In the genomic region with DNA sequence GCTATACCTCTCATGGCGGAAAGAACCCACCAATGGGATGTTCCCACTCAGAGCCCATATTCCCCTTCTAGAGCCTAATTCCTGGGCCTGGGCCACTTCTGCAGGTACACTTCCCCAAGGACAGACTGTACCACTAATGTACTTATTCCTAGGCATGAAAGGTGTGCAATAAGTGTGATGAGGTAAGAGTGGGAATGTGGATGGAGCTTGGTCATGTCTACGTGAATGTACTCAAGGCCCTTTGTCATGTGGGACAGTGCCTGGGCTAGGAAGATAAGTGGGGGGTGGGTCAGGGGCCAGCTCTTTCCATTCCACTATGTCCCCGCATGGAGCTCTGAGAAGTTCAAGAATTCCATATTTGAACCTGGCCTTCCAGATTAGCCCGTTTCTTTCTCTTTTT, we compare ENCODE assay signal across 23 cellular contexts.
A peak's percentile ranks its signal among the peaks of the same experiment; 100 is the strongest.
DNase-seq lines count a peak whose midpoint lies in the region; ATAC-seq, FAIRE-seq and TF ChIP-seq lines count a peak whose summit lies in the region.
"Had no signal": no experiment of that assay in that cellular context is flagged by ENCODE, and none has a peak within 500 bp of the region (broad histone marks: within the 10 kb centered on the region; RNA-seq: fewer than 3 reads in every experiment).

No MANE protein-coding gene starts in this region.

- peak; percentile 84 for FAIRE-seq in urothelium cell line (lab: Jason Lieb, UNC)
- FAIRE-seq: A204.1, GM12878, GM18507 had no signal

- no peak overlapping the region for H3K9ac ChIP-seq in mammary epithelial cell (ENCODE audit: insufficient read depth, low read length)
- H3K9ac ChIP-seq: BLaER1 treated with 17β-estradiol and CSF1 and Interleukin-3, amounts not matched to agents 10 nM and 100 nM; KMS-11 had no signal

- H4K20me1 ChIP-seq in mammary epithelial cell (ENCODE audit: insufficient read depth, low read length), result no peaks in the 10 kb centered on the region
- H4K20me1 ChIP-seq: BLaER1 treated with 17β-estradiol and CSF1 and Interleukin-3, amounts not matched to agents 10 nM and 100 nM had no signal

- H3K36me3 ChIP-seq in breast epithelium (no peaks in the 10 kb centered on the region), mammary epithelial cell (ENCODE audit: insufficient read depth, low read length) (no peaks in the 10 kb centered on the region), lower lobe of right lung (no peaks in the 10 kb centered on the region)
- H3K36me3 ChIP-seq: BLaER1 treated with 17β-estradiol and CSF1 and Interleukin-3, amounts not matched to agents 10 nM and 100 nM; MG63 had no signal

- POLR2A ChIA-PET in MCF 10A (lab: Yijun Ruan, JAX), result interaction anchor here (0.9 to 1.3 kb wide), 3 partner anchors 9 to 80 kb away, joined by 4 read pairs; no protein-coding TSS in a partner anchor

- H3K4me1 ChIP-seq in breast epithelium (no peaks in the 10 kb centered on the region), mammary epithelial cell (ENCODE audit: insufficient read depth, low read length) (peaks cover 9% of the 10 kb centered on the region), lower lobe of right lung (peaks cover 6% of the 10 kb centered on the region)

- H3K27me3 ChIP-seq in breast epithelium, result no peaks in the 10 kb centered on the region
- no peaks in the 10 kb centered on the region for H3K27me3 ChIP-seq in mammary epithelial cell (ENCODE audit: insufficient read depth, low read length)
- H3K27me3 ChIP-seq in lower lobe of right lung (ENCODE audit: low read depth), result no peaks in the 10 kb centered on the region
- H3K27me3 ChIP-seq: MG63 had no signal

- TF ChIP-seq POLR2A in breast epithelium (IDR thresholded peaks at IDR 0.05), result no peak

- dilution Hi-C loops in mammary epithelial cell (cut with HindIII; ENCODE audit: low sequenced_read_pairs), result no loop called here

- H3K4me3 Mint-ChIP-seq in MCF 10A (ENCODE audit: unreplicated experiment), result no peak overlapping the region
- H3K4me3 Mint-ChIP-seq: CD8-positive, alpha-beta memory T cell; GM23338 had no signal

- H3K27ac Mint-ChIP-seq in MCF 10A (ENCODE audit: low read depth, unreplicated experiment), result peak overlapping the region; percentile 39
- H3K27ac Mint-ChIP-seq: GM23338 had no signal

- H3K4me3 ChIP-seq in breast epithelium, result no peak overlapping the region
- no peak overlapping the region for H3K4me3 ChIP-seq in mammary epithelial cell (replicated peaks in 1 of 3; ENCODE audit: insufficient read depth in 1 of 3, low read depth in 2 of 3, low read length in 3 of 3)
- no peak overlapping the region for H3K4me3 ChIP-seq in lower lobe of right lung
- H3K4me3 ChIP-seq: BLaER1 treated with 17β-estradiol and CSF1 and Interleukin-3, amounts not matched to agents 10 nM and 100 nM; GM12878; GM23338; MG63 had no signal

- peak; percentile 78 for DNase-seq in MCF 10A (ENCODE audit: unreplicated experiment)
- DNase-seq in breast epithelium (ENCODE audit: low spot score in 2 of 2), result no peak
- peak; percentile 22 for DNase-seq in mammary epithelial cell
- no peak for DNase-seq in lower lobe of right lung
- DNase-seq in urothelium cell line (ENCODE audit: low spot score), result no peak
- no peak for DNase-seq in NCI-H1048 (lab: John Stamatoyannopoulos, UW)
- no peak for DNase-seq in kidney tubule cell (ENCODE audit: low spot score)
- DNase-seq in LoVo (ENCODE audit: low spot score), result no peak
- DNase-seq: CD8-positive, alpha-beta memory T cell; DMS79 treated with DMSO at 0.1 percent for 48 hours; GDM1; MG63; NCI-H1105; NCI-H1694; NCI-H226; NCI-H524 treated with DMSO at 0.1 percent for 48 hours; Right ventricle myocardium superior had no signal

- no peaks in the 10 kb centered on the region for H3K9me3 Mint-ChIP-seq in MCF 10A (ENCODE audit: unreplicated experiment)
- H3K9me3 Mint-ChIP-seq: CD8-positive, alpha-beta memory T cell; GM23338 had no signal

- peaks cover 30% of the 10 kb centered on the region for H3K4me1 Mint-ChIP-seq in MCF 10A (ENCODE audit: insufficient read depth, unreplicated experiment)
- H3K4me1 Mint-ChIP-seq: CD8-positive, alpha-beta memory T cell had no signal

- peak; percentile 66 to 74 for ATAC-seq in lower lobe of right lung
- ATAC-seq: GM12878, GM23338 had no signal

- H2AFZ ChIP-seq in mammary epithelial cell (ENCODE audit: low read depth, low read length), result no peak overlapping the region
- H2AFZ ChIP-seq: GM23338 had no signal

- intact Hi-C loops in MCF 10A (cut with micrococcal nuclease), result no loop called here
- intact Hi-C loops in breast epithelium (cut with DNase I; ENCODE audit: low total_unique reads), result no loop called here
- intact Hi-C loops in mammary epithelial cell (cut with micrococcal nuclease), result no loop called here
- intact Hi-C loops in lower lobe of right lung (cut with DNase I), result no loop called here

- no peak overlapping the region for H3K4me2 ChIP-seq in mammary epithelial cell (ENCODE audit: insufficient read depth, low read depth, low read length)
- H3K4me2 ChIP-seq: BLaER1 treated with 17β-estradiol and CSF1 and Interleukin-3, amounts not matched to agents 10 nM and 100 nM; GM23338; KMS-11 had no signal

- H3K27me3 Mint-ChIP-seq in MCF 10A (ENCODE audit: insufficient read depth, unreplicated experiment), result no peaks in the 10 kb centered on the region

- in situ Hi-C loops in mammary epithelial cell (cut with MboI; ENCODE audit: low sequenced_read_pairs in 2 of 2), result no loop called here

- H3K9me3 ChIP-seq in breast epithelium, result no peaks in the 10 kb centered on the region
- no peaks in the 10 kb centered on the region for H3K9me3 ChIP-seq in mammary epithelial cell (replicated peaks; ENCODE audit: insufficient read depth, low read length)
- no peaks in the 10 kb centered on the region for H3K9me3 ChIP-seq in lower lobe of right lung
- H3K9me3 ChIP-seq: BLaER1 treated with 17β-estradiol and CSF1 and Interleukin-3, amounts not matched to agents 10 nM and 100 nM; MG63 had no signal

- WGBS in mammary epithelial cell (ENCODE audit: low coverage, missing lambda C conversion rate), result 73% methylated on average over 4 of the region's 4 CpGs

- BruUV-seq in MCF 10A (replicated peaks; lab: Mats Ljungman, UMichigan), result no TSS peak
- BruUV-seq in mammary epithelial cell (replicated peaks; lab: Mats Ljungman, UMichigan), result no TSS peak

- TF ChIP-seq CTCF in MCF 10A (IDR thresholded peaks at IDR 0.05; ENCODE audit: unreplicated experiment), result no peak
- TF ChIP-seq CTCF in breast epithelium (IDR thresholded peaks at IDR 0.05), result no peak
- TF ChIP-seq CTCF in mammary epithelial cell (conservative IDR thresholded peaks at IDR 0.05 in 1 of 2, IDR thresholded peaks at IDR 0.05 in 1 of 2; ENCODE audit: extremely low read depth in 1 of 2, insufficient read depth in 1 of 2, low read depth in 1 of 2, low read length in 2 of 2), result no peak
- no peak for TF ChIP-seq CTCF in lower lobe of right lung (IDR thresholded peaks at IDR 0.05)

- H3K36me3 Mint-ChIP-seq in MCF 10A (ENCODE audit: insufficient read depth, unreplicated experiment), result no peaks in the 10 kb centered on the region

- H3K79me2 ChIP-seq in mammary epithelial cell (ENCODE audit: insufficient read depth, low read length), result no peaks in the 10 kb centered on the region

- CTCF ChIA-PET in MCF 10A (lab: Yijun Ruan, JAX), result interaction anchor here (0.6 to 1.5 kb wide), 3 partner anchors 10 to 610 kb away, joined by 3 to 11 read pairs (median 3); no protein-coding TSS in a partner anchor
- CTCF ChIA-PET in mammary epithelial cell (lab: Charles Lee; ENCODE audit: low non-redundant PET), result interaction anchor here (1.0 kb wide), 1 partner anchor 11 kb away, joined by 3 read pairs; no protein-coding TSS in a partner anchor

- H3K27ac ChIP-seq in breast epithelium (no peak overlapping the region), mammary epithelial cell (ENCODE audit: insufficient read depth, low read depth, low read length) (no peak overlapping the region), lower lobe of right lung (no peak overlapping the region)
- H3K27ac ChIP-seq: BLaER1 treated with 17β-estradiol and CSF1 and Interleukin-3, amounts not matched to agents 10 nM and 100 nM; KMS-11 had no signal

Comparison
In these comparisons a context has a peak if more than half of its experiments do, and no peak if none do; other contexts are left out.
1. DNase-seq: peak in MCF 10A (single experiment) and mammary epithelial cell (single experiment); none in breast epithelium (0 of 2), lower lobe of right lung (single experiment), urothelium cell line (single experiment), NCI-H1048 (single experiment), kidney tubule cell (single experiment) and LoVo (single experiment).